Comparison of ENCODE assay signal across 24 cellular contexts in the genomic region with DNA sequence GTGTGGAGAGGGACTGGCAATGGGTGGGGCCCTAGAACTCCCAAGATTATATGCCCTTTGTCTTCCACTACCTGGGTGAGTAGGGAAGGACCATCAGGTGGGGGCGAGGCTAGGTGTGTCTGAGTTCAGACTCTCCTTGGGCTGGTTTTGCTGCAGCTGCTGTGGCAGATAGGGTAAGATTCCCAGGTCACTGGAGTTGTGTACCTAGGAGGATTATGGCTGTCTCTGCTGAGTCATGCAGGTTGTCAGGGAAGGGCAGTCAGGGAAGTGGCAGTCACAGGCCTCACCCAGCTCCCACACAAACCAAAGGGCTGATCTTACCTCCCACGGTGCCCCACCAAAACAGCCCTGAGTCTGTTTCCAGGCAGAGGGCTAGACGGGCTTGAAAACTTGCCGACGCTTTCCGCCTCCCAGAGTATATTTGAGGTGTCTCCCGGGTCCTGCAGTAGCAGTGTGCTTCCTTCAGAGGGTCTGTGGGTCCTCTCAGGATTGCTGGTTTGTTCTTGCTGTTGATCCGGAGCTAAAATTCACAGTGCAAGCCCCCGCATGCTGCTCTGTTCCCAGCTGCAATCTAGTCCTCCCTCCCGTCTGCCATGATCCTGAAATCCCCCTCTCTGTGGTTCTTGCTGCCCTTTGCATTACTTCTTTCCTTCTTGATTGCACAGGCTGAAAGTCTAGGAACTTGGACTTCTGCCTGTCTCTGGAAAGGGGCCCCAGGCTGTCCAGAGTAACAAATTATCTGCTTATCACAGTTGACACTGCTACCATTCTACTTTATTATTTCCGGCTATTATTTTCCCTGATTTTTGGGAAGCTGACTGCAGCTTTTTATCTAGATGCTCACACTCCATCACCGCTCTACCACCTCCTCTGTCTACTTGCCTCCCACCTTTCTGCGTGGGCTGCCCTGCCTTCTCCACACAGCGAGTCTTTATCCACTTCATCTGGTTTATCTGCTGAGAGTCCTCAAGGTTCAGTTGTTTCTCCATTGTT.
DNase-seq lines count a peak whose midpoint lies in the region; ATAC-seq, FAIRE-seq and TF ChIP-seq lines count a peak whose summit lies in the region.
"Had no signal": no experiment of that assay in that cellular context is flagged by ENCODE, and none has a peak within 500 bp of the region (broad histone marks: within the 10 kb centered on the region; RNA-seq: fewer than 3 reads in every experiment).

No MANE protein-coding gene starts in this region.

- TF ChIP-seq CTCF in WTC11 (IDR thresholded peaks at IDR 0.05), result no peak
- no peak for TF ChIP-seq CTCF in keratinocyte (optimal IDR thresholded peaks at IDR 0.05 in 1 of 3, IDR thresholded peaks at IDR 0.05 in 1 of 3, conservative IDR thresholded peaks at IDR 0.05 in 1 of 3; ENCODE audit: extremely low read depth in 1 of 3, insufficient read depth in 2 of 3, low read length in 3 of 3)

- H3K4me3 ChIP-seq in keratinocyte (ENCODE audit: control insufficient read depth in 2 of 3, extremely low read depth in 1 of 3, insufficient read depth in 2 of 3, low read depth in 1 of 3, low read length in 3 of 3) (no peak overlapping the region), small intestine (ENCODE audit: low read depth in 1 of 2, low read length in 2 of 2) (no peak overlapping the region)
- H3K4me3 ChIP-seq: thyroid gland had no signal

- CTCF ChIA-PET in WTC11 (lab: Charles Lee), result interaction anchor here (0.6 to 1.4 kb wide), 3 partner anchors 26 to 267 kb away, joined by 3 read pairs; no protein-coding TSS in a partner anchor

- no peak overlapping the region for H3K4me3 Mint-ChIP-seq in WTC11
- H3K4me3 Mint-ChIP-seq: B cell; memory B cell; natural killer cell; stimulated activated naive B cell treated with anti-CD40 and anti-IgM and Interleukin-4, amounts not matched to agents 10 μg/mL and 1 μg/mL and 100 μg/mL, for 72 hours; T-helper 1 cell treated with Interleukin-12 subunit alpha and Interleukin-12 subunit beta and Interleukin-4 antibody, amounts not matched to agents 30 μg/mL and 1 μg/mL, for 36 hours had no signal

- no peaks in the 10 kb centered on the region for H3K27me3 Mint-ChIP-seq in WTC11 (ENCODE audit: low read depth)

- no peak overlapping the region for H3K4me2 ChIP-seq in keratinocyte (ENCODE audit: control insufficient read depth, extremely low read depth, insufficient read depth, low read depth, low read length)

- POLR2A ChIA-PET in WTC11 (lab: Charles Lee), result interaction anchor here (0.7 kb wide), 1 partner anchor 428 kb away, joined by 3 read pairs; no protein-coding TSS in a partner anchor

- dilution Hi-C loops in keratinocyte (cut with MboI; ENCODE audit: extremely low pct_ligation_motif_present, low sequenced_read_pairs), result no loop called here

- no peaks in the 10 kb centered on the region for H4K20me1 ChIP-seq in keratinocyte (ENCODE audit: control insufficient read depth, extremely low read depth, insufficient read depth, low read length)

- peak; percentile 62 for DNase-seq in DMS53 (lab: John Stamatoyannopoulos, UW)
- DNase-seq in DMS53 treated with DMSO at 0.1 percent for 48 hours (lab: John Stamatoyannopoulos, UW; ENCODE audit: unreplicated experiment), result no peak
- DNase-seq in WTC11 (ENCODE audit: low spot score), result no peak
- DNase-seq in keratinocyte (ENCODE audit: low read depth, low spot score), result no peak
- peak; percentile 98 for DNase-seq in small intestine
- DNase-seq in AG20443 (ENCODE audit: low spot score), result no peak
- DNase-seq: activated effector memory CD4-positive, alpha-beta T cell treated with Interleukin-2 at 50 U/mL for 16 hours; amniotic stem cell; DMS 273 treated with DMSO at 0.1 percent for 48 hours; effector CD8-positive, alpha-beta T cell; islet precursor cell; natural killer cell; NCI-H187 treated with DMSO at 0.1 percent for 48 hours; NCI-H510A; stimulated activated naive B cell treated with anti-CD40 and anti-IgM and Interleukin-4, amounts not matched to agents 10 μg/mL and 1 μg/mL and 100 μg/mL, for 72 hours had no signal

- no peaks in the 10 kb centered on the region for H3K9me1 ChIP-seq in keratinocyte (ENCODE audit: control insufficient read depth, extremely low read depth, insufficient read depth, low read length)

- peaks cover 4% of the 10 kb centered on the region for H3K4me1 ChIP-seq in keratinocyte (ENCODE audit: control insufficient read depth, extremely low read depth, insufficient read depth, low read length)
- no peaks in the 10 kb centered on the region for H3K4me1 ChIP-seq in small intestine (ENCODE audit: control insufficient read depth in 2 of 2, insufficient read depth in 1 of 2, low read depth in 1 of 2, low read length in 1 of 2)
- H3K4me1 ChIP-seq: thyroid gland had no signal

- peak; percentile 48 for ATAC-seq in WTC11
- ATAC-seq in HG02642 (IDR thresholded peaks at IDR 0.05; ENCODE audit: poor library complexity, unreplicated experiment), result no peak
- no peak for ATAC-seq in GM21390 (IDR thresholded peaks at IDR 0.05; ENCODE audit: unreplicated experiment)
- ATAC-seq: natural killer cell; Right ventricle myocardium inferior; stimulated activated naive B cell treated with anti-CD40 and anti-IgM and Interleukin-4, amounts not matched to agents 10 μg/mL and 1 μg/mL and 100 μg/mL, for 72 hours had no signal

- peaks cover 27% of the 10 kb centered on the region for H3K4me1 Mint-ChIP-seq in WTC11
- H3K4me1 Mint-ChIP-seq: B cell; memory B cell; natural killer cell; stimulated activated naive B cell treated with anti-CD40 and anti-IgM and Interleukin-4, amounts not matched to agents 10 μg/mL and 1 μg/mL and 100 μg/mL, for 72 hours had no signal

- FAIRE-seq in keratinocyte (lab: Jason Lieb, UNC) (peak; percentile 13), small intestine (lab: Jason Lieb, UNC) (no peak)
- FAIRE-seq: GM12891 had no signal

- H3K27ac ChIP-seq in keratinocyte (ENCODE audit: control insufficient read depth, insufficient read depth, low read length) (no peak overlapping the region), small intestine (ENCODE audit: low read depth in 1 of 2, low read length in 1 of 2) (peak overlapping the region; percentile 75 to 97)
- H3K27ac ChIP-seq: 22Rv1, thyroid gland had no signal

- no peak overlapping the region for H3K27ac Mint-ChIP-seq in WTC11
- H3K27ac Mint-ChIP-seq: B cell; memory B cell; natural killer cell; stimulated activated naive B cell treated with anti-CD40 and anti-IgM and Interleukin-4, amounts not matched to agents 10 μg/mL and 1 μg/mL and 100 μg/mL, for 72 hours; T-helper 1 cell treated with Interleukin-12 subunit alpha and Interleukin-12 subunit beta and Interleukin-4 antibody, amounts not matched to agents 30 μg/mL and 1 μg/mL, for 36 hours had no signal

- peaks cover 38% of the 10 kb centered on the region for H3K9me3 Mint-ChIP-seq in WTC11

- peak overlapping the region; percentile 80 for H2AFZ ChIP-seq in keratinocyte (ENCODE audit: control insufficient read depth, low read length)

- H3K79me2 ChIP-seq in keratinocyte (ENCODE audit: control insufficient read depth, insufficient read depth, low read length), result no peaks in the 10 kb centered on the region

- H3K27me3 ChIP-seq in keratinocyte (ENCODE audit: control insufficient read depth, extremely low read depth, insufficient read depth, low read length) (no peaks in the 10 kb centered on the region), small intestine (ENCODE audit: control insufficient read depth in 2 of 2, insufficient read depth in 2 of 2, low read length in 2 of 2) (peaks cover 0 to 4% of the 10 kb centered on the region in 2 donors)
- H3K27me3 ChIP-seq: thyroid gland had no signal

- H3K36me3 ChIP-seq in keratinocyte (ENCODE audit: control insufficient read depth in 2 of 2, extremely low read depth in 1 of 2, insufficient read depth in 2 of 2, low read length in 2 of 2) (no peaks in the 10 kb centered on the region), small intestine (ENCODE audit: control insufficient read depth in 2 of 2, insufficient read depth in 2 of 2, low read length in 2 of 2) (no peaks in the 10 kb centered on the region)
- H3K36me3 ChIP-seq: thyroid gland had no signal

- peaks cover 19% of the 10 kb centered on the region for H3K36me3 Mint-ChIP-seq in WTC11
- H3K36me3 Mint-ChIP-seq: memory B cell; stimulated activated naive B cell treated with anti-CD40 and anti-IgM and Interleukin-4, amounts not matched to agents 10 μg/mL and 1 μg/mL and 100 μg/mL, for 72 hours had no signal

- WGBS in small intestine, 3 donors, result 54 to 60% (median 59%) methylated on average over 14 of the region's 14 CpGs

- no peak overlapping the region for H3K9ac ChIP-seq in keratinocyte (ENCODE audit: control insufficient read depth, extremely low read depth, insufficient read depth, low read length)

- H3K9me3 ChIP-seq in keratinocyte (ENCODE audit: control insufficient read depth, low read depth, low read length) (no peaks in the 10 kb centered on the region), small intestine (ENCODE audit: control insufficient read depth, low read depth) (no peaks in the 10 kb centered on the region)
- H3K9me3 ChIP-seq: thyroid gland had no signal

TF ChIP-seq in WTC11, 78 proteins besides CTCF, POLR2A, EP300 and RAD21:
- TF ChIP-seq NFE2L1 (CRISPR knock-in tag; IDR thresholded peaks at IDR 0.05), result peak; percentile 45; the same call in 1 of the 2 replicates
- TF ChIP-seq ZNF121 (CRISPR knock-in tag; IDR thresholded peaks at IDR 0.05), result no peak

Comparison
In these comparisons a context has a peak if more than half of its experiments do, and no peak if none do; other contexts are left out.
1. DNase-seq: peak in DMS53 (single experiment) and small intestine (single experiment); none in DMS53 treated with DMSO at 0.1 percent for 48 hours (single experiment), WTC11 (single experiment), keratinocyte (single experiment) and AG20443 (single experiment).